9 cellular contexts compared by ENCODE assay signal in the genomic region with DNA sequence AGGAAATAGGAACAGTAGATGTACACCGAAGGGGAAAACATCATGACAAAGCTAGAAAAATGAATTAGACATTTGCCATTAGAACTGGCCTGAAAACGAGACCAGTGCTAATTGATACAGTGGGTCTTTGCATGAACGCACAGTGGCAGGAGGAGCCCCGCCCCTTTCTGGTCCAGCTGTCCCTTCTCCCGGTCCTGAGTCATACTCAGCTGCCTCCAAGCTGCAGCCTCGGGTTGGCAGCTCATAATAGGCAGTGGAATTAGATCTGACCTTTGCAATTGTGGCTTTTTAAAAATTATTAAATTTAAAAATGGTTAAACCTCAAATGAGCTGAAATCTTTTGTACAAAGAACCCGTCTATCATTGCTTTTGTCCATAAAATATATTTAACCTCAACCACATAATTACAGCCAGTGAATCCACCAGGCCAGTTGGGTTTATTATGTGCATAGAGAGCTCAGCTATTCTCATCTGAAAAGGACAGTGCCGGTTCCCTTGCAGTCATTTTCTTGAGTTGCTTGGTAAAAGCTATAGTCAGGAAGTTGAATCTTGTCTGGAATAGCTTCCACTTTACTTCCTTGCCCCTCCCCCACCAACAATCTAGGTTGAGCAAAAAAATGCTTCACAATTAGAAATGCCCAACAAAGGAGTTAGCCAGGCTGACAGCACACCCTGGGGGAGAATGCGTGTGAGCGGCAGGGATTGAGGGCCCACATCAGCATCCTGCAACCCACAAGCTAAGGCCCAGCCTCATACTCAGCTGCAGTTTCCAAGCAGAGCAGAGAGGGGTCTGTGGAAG.
DNase-seq lines count a peak whose midpoint lies in the region; ATAC-seq, FAIRE-seq and TF ChIP-seq lines count a peak whose summit lies in the region.
"Had no signal": no experiment of that assay in that cellular context is flagged by ENCODE, and none has a peak within 500 bp of the region (broad histone marks: within the 10 kb centered on the region; RNA-seq: fewer than 3 reads in every experiment).

No MANE protein-coding gene starts in this region.

- H3K36me3 ChIP-seq in astrocyte (ENCODE audit: insufficient read depth, low read length) (no peaks in the 10 kb centered on the region), right lobe of liver (no peaks in the 10 kb centered on the region), lower lobe of right lung (no peaks in the 10 kb centered on the region)

- peak overlapping the region; percentile 4 for H3K4me3 Mint-ChIP-seq in astrocyte (ENCODE audit: unreplicated experiment)

- H3K27me3 ChIP-seq in astrocyte (ENCODE audit: insufficient read depth, low read length) = no peaks in the 10 kb centered on the region
- H3K27me3 ChIP-seq in right lobe of liver = no peaks in the 10 kb centered on the region
- H3K27me3 ChIP-seq in lower lobe of right lung (ENCODE audit: low read depth) = no peaks in the 10 kb centered on the region

- 52% methylated on average over 10 of the region's 10 CpGs for WGBS in right lobe of liver (ENCODE audit: insufficient coverage, low coverage, low lambda C conversion rate, missing lambda C conversion rate)

- H3K27ac ChIP-seq in astrocyte (ENCODE audit: low read depth, low read length) (peak overlapping the region; percentile 74), right lobe of liver (no peak overlapping the region), lower lobe of right lung (no peak overlapping the region)

- no peak overlapping the region for H3K4me3 ChIP-seq in AG09309 (ENCODE audit: control insufficient read depth, low read depth, low read length)
- H3K4me3 ChIP-seq in astrocyte (ENCODE audit: insufficient read depth, low read depth, low read length) = no peak overlapping the region
- H3K4me3 ChIP-seq in right lobe of liver = no peak overlapping the region
- H3K4me3 ChIP-seq in lower lobe of right lung = no peak overlapping the region

- ATAC-seq in right lobe of liver (no peak), GM21528 (IDR thresholded peaks at IDR 0.05; ENCODE audit: low FRiP score, unreplicated experiment) (no peak), lower lobe of right lung (no peak)

- DNase-seq in AG09309 (ENCODE audit: low read depth) = no peak
- peak; percentile 78 for DNase-seq in M059J (ENCODE audit: low read depth)
- DNase-seq in astrocyte (ENCODE audit: low read depth) = peak; percentile 74
- peak; percentile 4 for DNase-seq in kidney glomerular epithelial cell (lab: John Stamatoyannopoulos, UW)
- DNase-seq in right lobe of liver = no peak
- DNase-seq in lower lobe of right lung = no peak
- DNase-seq in NCI-H774 (lab: John Stamatoyannopoulos, UW) = no peak
- DNase-seq: DMS79 treated with DMSO at 0.1 percent for 48 hours had no signal

- H3K4me1 ChIP-seq in astrocyte (ENCODE audit: insufficient read depth, low read length) (peaks cover 17% of the 10 kb centered on the region), right lobe of liver (no peaks in the 10 kb centered on the region), lower lobe of right lung (no peaks in the 10 kb centered on the region)

- H3K9me3 ChIP-seq in astrocyte (ENCODE audit: insufficient read depth, low read depth, low read length) (no peaks in the 10 kb centered on the region), right lobe of liver (no peaks in the 10 kb centered on the region), lower lobe of right lung (no peaks in the 10 kb centered on the region)

- H2AFZ ChIP-seq in astrocyte (ENCODE audit: low read depth, low read length) = peak overlapping the region; percentile 30

- H3K9me3 Mint-ChIP-seq in astrocyte (ENCODE audit: unreplicated experiment) = peaks cover 6% of the 10 kb centered on the region

- H3K4me2 ChIP-seq in astrocyte (ENCODE audit: low read length) = peak overlapping the region; percentile 49

- H4K20me1 ChIP-seq in astrocyte (ENCODE audit: insufficient read depth, low read length) = no peaks in the 10 kb centered on the region

- H3K36me3 Mint-ChIP-seq in astrocyte (ENCODE audit: low read depth, unreplicated experiment) = no peaks in the 10 kb centered on the region

- FAIRE-seq in astrocyte (lab: Jason Lieb, UNC) = no peak

- H3K27me3 Mint-ChIP-seq in astrocyte (ENCODE audit: low read depth, unreplicated experiment) = peaks cover 8% of the 10 kb centered on the region

- peak overlapping the region; percentile 52 for H3K9ac ChIP-seq in astrocyte (ENCODE audit: low read length)

- H3K79me2 ChIP-seq in astrocyte (ENCODE audit: insufficient read depth, low read length) = no peaks in the 10 kb centered on the region

- TF ChIP-seq CTCF in AG09309 (IDR thresholded peaks at IDR 0.05; ENCODE audit: control insufficient read depth, insufficient read depth, low read depth, low read length, missing control alignments) (peak; percentile 3), astrocyte (IDR thresholded peaks at IDR 0.05; ENCODE audit: insufficient read depth, low read depth, low read length) (no peak), right lobe of liver (IDR thresholded peaks at IDR 0.05) (no peak), lower lobe of right lung (IDR thresholded peaks at IDR 0.05) (no peak)

- TF ChIP-seq POLR2A in right lobe of liver (IDR thresholded peaks at IDR 0.05) = no peak

- peaks cover 21% of the 10 kb centered on the region for H3K4me1 Mint-ChIP-seq in astrocyte (ENCODE audit: low read depth, unreplicated experiment)

- intact Hi-C loops in right lobe of liver (cut with DNase I) = no loop called here
- intact Hi-C loops in lower lobe of right lung (cut with DNase I) = no loop called here

- H3K27ac Mint-ChIP-seq in astrocyte (ENCODE audit: unreplicated experiment) = peak overlapping the region; percentile 86

Comparison
In these comparisons a context has a peak if more than half of its experiments do, and no peak if none do; other contexts are left out.
1. DNase-seq: peak in M059J (single experiment), astrocyte (single experiment) and kidney glomerular epithelial cell (single experiment); none in AG09309 (single experiment), right lobe of liver (0 of 3), lower lobe of right lung (single experiment) and NCI-H774 (single experiment).